Comparison of ENCODE assay signal across 1 cellular context in genomic region chr3:23915537-23916108, GRCh38.
TF ChIP-seq lines count a peak whose summit lies in the region.

No MANE protein-coding gene starts in this region.

TF ChIP-seq in K562, 482 proteins besides CTCF, POLR2A, EP300 and RAD21 (continued from another document and continues in another):
- TF ChIP-seq CHD7 (IDR thresholded peaks at IDR 0.05; ENCODE audit: low read depth, low read length), result no peak
- TF ChIP-seq HMGN3 (IDR thresholded peaks at IDR 0.05; ENCODE audit: borderline replicate concordance, extremely low read depth, insufficient read length, low read depth, low read length), result no peak
- no peak for TF ChIP-seq NR2C2 (CRISPR knock-in tag; IDR thresholded peaks at IDR 0.05)
- peak; percentile 70 for TF ChIP-seq NR2C2 (tag; IDR thresholded peaks at IDR 0.05)
- no peak for TF ChIP-seq BRD4 (IDR thresholded peaks at IDR 0.05)
- no peak for TF ChIP-seq CEBPB (tag; IDR thresholded peaks at IDR 0.05)
- TF ChIP-seq ZBTB1 (CRISPR knock-in tag; IDR thresholded peaks at IDR 0.05; ENCODE audit: borderline replicate concordance, low read depth), result no peak
- TF ChIP-seq, protein P1, sequence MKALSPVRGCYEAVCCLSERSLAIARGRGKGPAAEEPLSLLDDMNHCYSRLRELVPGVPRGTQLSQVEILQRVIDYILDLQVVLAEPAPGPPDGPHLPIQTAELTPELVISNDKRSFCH (CRISPR knock-in tag; IDR thresholded peaks at IDR 0.05), result no peak
- TF ChIP-seq, protein P1 (tag; IDR thresholded peaks at IDR 0.05), result no peak
- TF ChIP-seq SMC3 (conservative IDR thresholded peaks at IDR 0.05; ENCODE audit: insufficient read depth, low read depth, low read length), result no peak
- no peak for TF ChIP-seq ZNF140 (CRISPR knock-in tag; IDR thresholded peaks at IDR 0.05)
- no peak for TF ChIP-seq CLOCK (CRISPR knock-in tag; IDR thresholded peaks at IDR 0.05; ENCODE audit: borderline replicate concordance)
- peak; percentile 80; the same call in 1 of the 2 replicates for TF ChIP-seq SMARCE1 (IDR thresholded peaks at IDR 0.05)
- no peak for TF ChIP-seq NFYB (IDR thresholded peaks at IDR 0.05; ENCODE audit: extremely low read depth, insufficient read length)
- no peak for TF ChIP-seq POU5F1 (IDR thresholded peaks at IDR 0.05; ENCODE audit: borderline replicate concordance, low read depth, low read length, partially characterized antibody)
- TF ChIP-seq NONO (IDR thresholded peaks at IDR 0.05; ENCODE audit: low read depth in 2 of 2, low read length in 1 of 2), result no peak
- no peak for TF ChIP-seq ELK3 (CRISPR knock-in tag; IDR thresholded peaks at IDR 0.05)
- TF ChIP-seq MCM7 (IDR thresholded peaks at IDR 0.05), result peak in 1 of 2 experiments; percentile 46; a peak in 1 of 4 replicates
- TF ChIP-seq GATAD2A (IDR thresholded peaks at IDR 0.05), result no peak
- no peak for TF ChIP-seq ZNF124 (CRISPR knock-in tag; IDR thresholded peaks at IDR 0.05)
- TF ChIP-seq, protein P2, sequence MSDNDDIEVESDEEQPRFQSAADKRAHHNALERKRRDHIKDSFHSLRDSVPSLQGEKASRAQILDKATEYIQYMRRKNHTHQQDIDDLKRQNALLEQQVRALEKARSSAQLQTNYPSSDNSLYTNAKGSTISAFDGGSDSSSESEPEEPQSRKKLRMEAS (CRISPR knock-in tag; IDR thresholded peaks at IDR 0.05), result no peak
- TF ChIP-seq ZNF77 (CRISPR knock-in tag; IDR thresholded peaks at IDR 0.05), result no peak
- TF ChIP-seq ZNF780A (CRISPR knock-in tag; IDR thresholded peaks at IDR 0.05), result no peak
- peak; percentile 68 for TF ChIP-seq CREM (IDR thresholded peaks at IDR 0.05; ENCODE audit: low read depth)
- no peak for TF ChIP-seq SNRNP70 (optimal IDR thresholded peaks at IDR 0.05; ENCODE audit: low read depth, low read length)
- TF ChIP-seq EWSR1 (IDR thresholded peaks at IDR 0.05; ENCODE audit: borderline replicate concordance, low read depth, partially characterized antibody), result no peak
- no peak for TF ChIP-seq ZKSCAN8 (CRISPR knock-in tag; IDR thresholded peaks at IDR 0.05)
- TF ChIP-seq SP1 (CRISPR knock-in tag; IDR thresholded peaks at IDR 0.05), result no peak
- peak; percentile 16; the same call in 1 of the 2 replicates for TF ChIP-seq JUND (IDR thresholded peaks at IDR 0.05; ENCODE audit: borderline replicate concordance, low read depth, low read length)
- peak; percentile 31; the same call in 1 of the 3 replicates for TF ChIP-seq JUND (tag; IDR thresholded peaks at IDR 0.05; ENCODE audit: borderline replicate concordance, low read depth, low read length)
- TF ChIP-seq WHSC1 (IDR thresholded peaks at IDR 0.05; ENCODE audit: low read length), result no peak
- TF ChIP-seq ZNF23 (CRISPR knock-in tag; IDR thresholded peaks at IDR 0.05), result no peak
- no peak for TF ChIP-seq CREBBP (IDR thresholded peaks at IDR 0.05; ENCODE audit: low read depth, low read length)
- TF ChIP-seq ZNF232 (CRISPR knock-in tag; IDR thresholded peaks at IDR 0.05), result no peak
- TF ChIP-seq ZNF12 (CRISPR knock-in tag; IDR thresholded peaks at IDR 0.05), result no peak
- TF ChIP-seq, protein P3, sequence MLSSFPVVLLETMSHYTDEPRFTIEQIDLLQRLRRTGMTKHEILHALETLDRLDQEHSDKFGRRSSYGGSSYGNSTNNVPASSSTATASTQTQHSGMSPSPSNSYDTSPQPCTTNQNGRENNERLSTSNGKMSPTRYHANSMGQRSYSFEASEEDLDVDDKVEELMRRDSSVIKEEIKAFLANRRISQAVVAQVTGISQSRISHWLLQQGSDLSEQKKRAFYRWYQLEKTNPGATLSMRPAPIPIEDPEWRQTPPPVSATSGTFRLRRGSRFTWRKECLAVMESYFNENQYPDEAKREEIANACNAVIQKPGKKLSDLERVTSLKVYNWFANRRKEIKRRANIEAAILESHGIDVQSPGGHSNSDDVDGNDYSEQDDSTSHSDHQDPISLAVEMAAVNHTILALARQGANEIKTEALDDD (IDR thresholded peaks at IDR 0.05), result 0 out of 2 replicates have a peak, but pooled peaks have one; percentile 37
- TF ChIP-seq PHF20 (IDR thresholded peaks at IDR 0.05; ENCODE audit: partially characterized antibody), result no peak
- TF ChIP-seq, protein P4, sequence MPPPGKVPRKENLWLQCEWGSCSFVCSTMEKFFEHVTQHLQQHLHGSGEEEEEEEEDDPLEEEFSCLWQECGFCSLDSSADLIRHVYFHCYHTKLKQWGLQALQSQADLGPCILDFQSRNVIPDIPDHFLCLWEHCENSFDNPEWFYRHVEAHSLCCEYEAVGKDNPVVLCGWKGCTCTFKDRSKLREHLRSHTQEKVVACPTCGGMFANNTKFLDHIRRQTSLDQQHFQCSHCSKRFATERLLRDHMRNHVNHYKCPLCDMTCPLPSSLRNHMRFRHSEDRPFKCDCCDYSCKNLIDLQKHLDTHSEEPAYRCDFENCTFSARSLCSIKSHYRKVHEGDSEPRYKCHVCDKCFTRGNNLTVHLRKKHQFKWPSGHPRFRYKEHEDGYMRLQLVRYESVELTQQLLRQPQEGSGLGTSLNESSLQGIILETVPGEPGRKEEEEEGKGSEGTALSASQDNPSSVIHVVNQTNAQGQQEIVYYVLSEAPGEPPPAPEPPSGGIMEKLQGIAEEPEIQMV (tag; conservative IDR thresholded peaks at IDR 0.05; ENCODE audit: low read depth), result no peak
- TF ChIP-seq, protein P5, sequence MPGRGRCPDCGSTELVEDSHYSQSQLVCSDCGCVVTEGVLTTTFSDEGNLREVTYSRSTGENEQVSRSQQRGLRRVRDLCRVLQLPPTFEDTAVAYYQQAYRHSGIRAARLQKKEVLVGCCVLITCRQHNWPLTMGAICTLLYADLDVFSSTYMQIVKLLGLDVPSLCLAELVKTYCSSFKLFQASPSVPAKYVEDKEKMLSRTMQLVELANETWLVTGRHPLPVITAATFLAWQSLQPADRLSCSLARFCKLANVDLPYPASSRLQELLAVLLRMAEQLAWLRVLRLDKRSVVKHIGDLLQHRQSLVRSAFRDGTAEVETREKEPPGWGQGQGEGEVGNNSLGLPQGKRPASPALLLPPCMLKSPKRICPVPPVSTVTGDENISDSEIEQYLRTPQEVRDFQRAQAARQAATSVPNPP (IDR thresholded peaks at IDR 0.05; ENCODE audit: borderline replicate concordance, insufficient read depth, insufficient read length), result no peak
- TF ChIP-seq DACH1 (IDR thresholded peaks at IDR 0.05; ENCODE audit: partially characterized antibody), result no peak
- no peak for TF ChIP-seq DDX20 (tag; IDR thresholded peaks at IDR 0.05; ENCODE audit: low read depth)
- TF ChIP-seq, protein P6, sequence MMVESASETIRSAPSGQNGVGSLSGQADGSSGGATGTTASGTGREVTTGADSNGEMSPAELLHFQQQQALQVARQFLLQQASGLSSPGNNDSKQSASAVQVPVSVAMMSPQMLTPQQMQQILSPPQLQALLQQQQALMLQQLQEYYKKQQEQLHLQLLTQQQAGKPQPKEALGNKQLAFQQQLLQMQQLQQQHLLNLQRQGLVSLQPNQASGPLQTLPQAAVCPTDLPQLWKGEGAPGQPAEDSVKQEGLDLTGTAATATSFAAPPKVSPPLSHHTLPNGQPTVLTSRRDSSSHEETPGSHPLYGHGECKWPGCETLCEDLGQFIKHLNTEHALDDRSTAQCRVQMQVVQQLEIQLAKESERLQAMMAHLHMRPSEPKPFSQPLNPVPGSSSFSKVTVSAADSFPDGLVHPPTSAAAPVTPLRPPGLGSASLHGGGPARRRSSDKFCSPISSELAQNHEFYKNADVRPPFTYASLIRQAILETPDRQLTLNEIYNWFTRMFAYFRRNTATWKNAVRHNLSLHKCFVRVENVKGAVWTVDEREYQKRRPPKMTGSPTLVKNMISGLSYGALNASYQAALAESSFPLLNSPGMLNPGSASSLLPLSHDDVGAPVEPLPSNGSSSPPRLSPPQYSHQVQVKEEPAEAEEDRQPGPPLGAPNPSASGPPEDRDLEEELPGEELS (CRISPR knock-in tag; IDR thresholded peaks at IDR 0.05; ENCODE audit: borderline replicate concordance), result no peak
